In the genomic region with DNA sequence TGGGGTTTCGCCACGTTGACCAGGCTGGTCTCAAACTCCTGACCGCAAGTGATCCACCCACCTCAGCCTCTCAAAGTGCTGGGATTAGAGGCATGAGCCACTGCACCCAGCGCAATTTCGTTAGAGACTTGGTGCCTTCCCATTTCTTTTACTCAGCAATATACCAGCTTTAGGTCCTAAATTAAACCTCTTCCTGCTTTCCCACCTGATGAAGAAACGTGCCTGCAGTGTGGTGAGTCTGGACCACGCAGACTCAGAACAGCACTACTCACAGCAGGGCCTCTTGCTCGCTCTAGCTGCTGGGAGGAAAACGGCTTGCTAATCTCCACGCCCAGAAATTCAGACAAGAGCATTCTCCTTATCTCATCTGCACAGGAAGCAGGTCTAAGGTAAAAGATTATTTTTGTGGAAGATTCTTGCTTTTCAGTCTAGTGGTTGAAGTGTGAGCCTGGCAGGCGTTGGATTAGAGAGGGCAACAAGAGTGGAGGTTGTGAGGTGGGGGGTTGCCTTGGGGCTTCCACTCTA, we compare ENCODE assay signal across 8 cellular contexts. TPM values are rescaled to one million over a fixed set of nuclear protein-coding genes. Genes with fewer than 3 reads are reported as not detected.
DNase-seq lines count a peak whose midpoint lies in the region; ATAC-seq and TF ChIP-seq lines count a peak whose summit lies in the region.

Gene S100Z, plus strand, starts transcription at position 248 of the 525 bp plus-strand sequence. CDS start 25,346 bp downstream, outside the sequence.

- no peak for TF ChIP-seq POLR2A in right lobe of liver (IDR thresholded peaks at IDR 0.05)

- H3K27ac ChIP-seq in right lobe of liver, result no peak within 1 kb of the TSS

- no peaks in the 10 kb centered on the region for H3K36me3 Mint-ChIP-seq in type B pancreatic cell

- no peak within 1 kb of the TSS for H3K4me3 ChIP-seq in right lobe of liver

- intact Hi-C loops in right lobe of liver (cut with DNase I), result no loop called here

- DNase-seq in activated T-cell treated with anti-CD3 and anti-CD28 coated beads for 24 hours (ENCODE audit: low read depth) (peak; percentile 35), activated T-cell treated with anti-CD3 and anti-CD28 coated beads for 4 hours (no peak), right lobe of liver (no peak), type B pancreatic cell (ENCODE audit: extremely low spot score, unreplicated experiment) (no peak), HK-2 (ENCODE audit: unreplicated experiment) (no peak), NCI-H82 (lab: John Stamatoyannopoulos, UW) (no peak), cerebellar nuclear complex (lab: John Stamatoyannopoulos, UW) (no peak)
- DNase-seq in activated T-cell treated with anti-CD3 and anti-CD28 coated beads, Interleukin-2, amount 50 U/mL, for 1 hour, result peak; percentile 22

- H3K27me3 Mint-ChIP-seq in type B pancreatic cell, result no peaks in the 10 kb centered on the region

- TF ChIP-seq CTCF in right lobe of liver (IDR thresholded peaks at IDR 0.05) (no peak), type B pancreatic cell (conservative IDR thresholded peaks at IDR 0.05) (no peak)

- WGBS in right lobe of liver (ENCODE audit: insufficient coverage, low coverage, low lambda C conversion rate, missing lambda C conversion rate), result 70% methylated on average over 11 of the region's 11 CpGs

- no peaks in the 10 kb centered on the region for H3K9me3 Mint-ChIP-seq in type B pancreatic cell

- H3K27ac Mint-ChIP-seq in type B pancreatic cell, result peak within 1 kb of the TSS; percentile 5

- no peak within 1 kb of the TSS for H3K4me3 Mint-ChIP-seq in type B pancreatic cell

- H3K9me3 ChIP-seq in right lobe of liver, result no peaks in the 10 kb centered on the region

- no peaks in the 10 kb centered on the region for H3K36me3 ChIP-seq in right lobe of liver

- no peaks in the 10 kb centered on the region for H3K27me3 ChIP-seq in right lobe of liver

- peak in 3 of 4 donors; percentile 16 to 29 (median 27) for ATAC-seq in right lobe of liver

- no peaks in the 10 kb centered on the region for H3K4me1 Mint-ChIP-seq in type B pancreatic cell (ENCODE audit: unreplicated experiment)

- no peaks in the 10 kb centered on the region for H3K4me1 ChIP-seq in right lobe of liver

RNA-seq across cellular contexts. Expression of gene S100Z, which starts in this region (rescaled TPM):
- total RNA-seq in right lobe of liver (under 1 TPM in 1 of 6 experiments, not detected in 5; 0.43 TPM), type B pancreatic cell (ENCODE audit: low replicate concordance) (0.56 and 0.67 TPM in 2 replicates)

Comparison
In these comparisons a context has a peak if more than half of its experiments do, and no peak if none do; other contexts are left out.
1. DNase-seq: peak in activated T-cell treated with anti-CD3 and anti-CD28 coated beads for 24 hours (single experiment) and activated T-cell treated with anti-CD3 and anti-CD28 coated beads, Interleukin-2, amount 50 U/mL, for 1 hour (single experiment); none in activated T-cell treated with anti-CD3 and anti-CD28 coated beads for 4 hours (single experiment), right lobe of liver (0 of 3), type B pancreatic cell (single experiment), HK-2 (single experiment), NCI-H82 (single experiment) and cerebellar nuclear complex (0 of 2).
2. Peak in ATAC-seq in right lobe of liver; RNA of the gene not detected or under 1 TPM.